Comparison of ENCODE assay signal across 16 cellular contexts in genomic region chr2:233381013-233381995, GRCh38. TPM values are rescaled to one million over a fixed set of nuclear protein-coding genes. Genes with fewer than 3 reads are reported as not detected.
DNase-seq lines count a peak whose midpoint lies in the region; ATAC-seq and TF ChIP-seq lines count a peak whose summit lies in the region.
"Had no signal": no experiment of that assay in that cellular context is flagged by ENCODE, and none has a peak within 500 bp of the region (broad histone marks: within the 10 kb centered on the region; RNA-seq: fewer than 3 reads in every experiment).

No MANE protein-coding gene starts in this region.

- peaks cover 44% of the 10 kb centered on the region for H3K36me3 Mint-ChIP-seq in activated T-cell treated with anti-CD3 and anti-CD28 coated beads, Interleukin-2, amount 50 U/mL, for 24 hours (ENCODE audit: low read depth)
- peaks cover 16% of the 10 kb centered on the region for H3K36me3 Mint-ChIP-seq in stimulated activated effector memory CD8-positive, alpha-beta T cell treated with anti-CD3 and anti-CD28 coated beads, Interleukin-12 subunit alpha, Interleukin-12 subunit beta, amount 100 ng/mL, for 72 hours

- peak overlapping the region; percentile 3 for H3K4me3 Mint-ChIP-seq in activated T-cell treated with anti-CD3 and anti-CD28 coated beads, Interleukin-2, amount 50 U/mL, for 24 hours
- peak overlapping the region; percentile 1 for H3K4me3 Mint-ChIP-seq in stimulated activated effector memory CD8-positive, alpha-beta T cell treated with anti-CD3 and anti-CD28 coated beads, Interleukin-12 subunit alpha, Interleukin-12 subunit beta, amount 100 ng/mL, for 72 hours

- H3K27ac Mint-ChIP-seq in activated T-cell treated with anti-CD3 and anti-CD28 coated beads, Interleukin-2, amount 50 U/mL, for 24 hours, result peak overlapping the region; percentile 37
- H3K27ac Mint-ChIP-seq in stimulated activated effector memory CD8-positive, alpha-beta T cell treated with anti-CD3 and anti-CD28 coated beads, Interleukin-12 subunit alpha, Interleukin-12 subunit beta, amount 100 ng/mL, for 72 hours, result peak overlapping the region; percentile 68

- POLR2A ChIA-PET in PC-9 (lab: Charles Lee; ENCODE audit: unreplicated experiment), result no interaction called here

- H3K79me2 ChIP-seq in PC-9 (ENCODE audit: low read depth), result peaks cover 85% of the 10 kb centered on the region

- H3K27ac ChIP-seq in PC-9, result peak overlapping the region; percentile 74
- no peak overlapping the region for H3K27ac ChIP-seq in epithelial cell of prostate
- H3K27ac ChIP-seq: ovary, testis had no signal

- BruUV-seq in PC-9 (replicated peaks; lab: Mats Ljungman, UMichigan), result no TSS peak

- peaks cover 30% of the 10 kb centered on the region for H4K20me1 ChIP-seq in PC-9 (ENCODE audit: insufficient read depth)

- no peak for TF ChIP-seq CTCF in PC-9 (conservative IDR thresholded peaks at IDR 0.05)

- no peaks in the 10 kb centered on the region for H3K27me3 Mint-ChIP-seq in activated T-cell treated with anti-CD3 and anti-CD28 coated beads, Interleukin-2, amount 50 U/mL, for 24 hours

- H3K4me1 Mint-ChIP-seq in activated T-cell treated with anti-CD3 and anti-CD28 coated beads, Interleukin-2, amount 50 U/mL, for 24 hours (ENCODE audit: low read depth), result peaks cover 78% of the 10 kb centered on the region
- peaks cover 71% of the 10 kb centered on the region for H3K4me1 Mint-ChIP-seq in stimulated activated effector memory CD8-positive, alpha-beta T cell treated with anti-CD3 and anti-CD28 coated beads, Interleukin-12 subunit alpha, Interleukin-12 subunit beta, amount 100 ng/mL, for 72 hours

- H3F3A ChIP-seq in PC-9 (ENCODE audit: insufficient read depth, low read depth), result peaks cover 23% of the 10 kb centered on the region

- no peaks in the 10 kb centered on the region for H3K9me3 Mint-ChIP-seq in activated T-cell treated with anti-CD3 and anti-CD28 coated beads, Interleukin-2, amount 50 U/mL, for 24 hours
- H3K9me3 Mint-ChIP-seq in stimulated activated effector memory CD8-positive, alpha-beta T cell treated with anti-CD3 and anti-CD28 coated beads, Interleukin-12 subunit alpha, Interleukin-12 subunit beta, amount 100 ng/mL, for 72 hours, result no peaks in the 10 kb centered on the region

- DNase-seq in activated T-cell treated with anti-CD3 and anti-CD28 coated beads, Interleukin-2, amount 50 U/mL, for 24 hours, result no peak
- DNase-seq in activated T-cell treated with anti-CD3 and anti-CD28 coated beads for 4 hours, result no peak
- peak in 1 of 2 experiments; percentile 93 for DNase-seq in PC-9
- DNase-seq in epithelial cell of prostate (ENCODE audit: low read depth, low spot score), result peak; percentile 43
- no peak for DNase-seq in stimulated activated effector memory CD8-positive, alpha-beta T cell treated with anti-CD3 and anti-CD28 coated beads, Interleukin-12 subunit alpha, Interleukin-12 subunit beta, amount 100 ng/mL, for 72 hours (ENCODE audit: low spot score in 2 of 2)
- no peak for DNase-seq in activated naive CD4-positive, alpha-beta T cell treated with Interleukin-2 at 50 U/mL for 16 hours
- DNase-seq in NCI-H69 (lab: John Stamatoyannopoulos, UW), result no peak
- DNase-seq in COLO829 (ENCODE audit: low spot score), result no peak
- DNase-seq: activated CD4-positive, alpha-beta T cell treated with anti-CD3 and anti-CD28 coated beads for 48 hours; DMS79; effector CD8-positive, alpha-beta T cell; NCI-H524 treated with DMSO at 0.1 percent for 48 hours; ovary; RPMI8226; stimulated activated CD4-positive, alpha-beta T cell treated with anti-CD3 and anti-CD28 coated beads, Interleukin-12 subunit alpha, Interleukin-12 subunit beta, amount 100 ng/mL, for 4 hours; testis had no signal

- ATAC-seq in stimulated activated effector memory CD8-positive, alpha-beta T cell treated with anti-CD3 and anti-CD28 coated beads, Interleukin-12 subunit alpha, Interleukin-12 subunit beta, amount 100 ng/mL, for 72 hours, result no peak

- CTCF ChIA-PET in PC-9 (lab: Charles Lee), result interaction anchor here (0.6 kb wide), 1 partner anchor 309 kb away, joined by 3 read pairs; no protein-coding TSS in a partner anchor

- intact Hi-C loops in PC-9 (cut with micrococcal nuclease; ENCODE audit: unreplicated experiment), result no loop called here

- no peaks in the 10 kb centered on the region for H3K9me2 ChIP-seq in PC-9 (ENCODE audit: insufficient read depth)

- no peaks in the 10 kb centered on the region for H3K27me3 ChIP-seq in PC-9 (ENCODE audit: insufficient read depth, low read depth)
- H3K27me3 ChIP-seq: ovary, testis had no signal

- H3K4me2 ChIP-seq in PC-9, result peak overlapping the region; percentile 16

- 0 out of 2 replicates have a peak, but pooled peaks cover 5% of the 10 kb centered on the region for H3K36me3 ChIP-seq in PC-9 (ENCODE audit: low read depth)
- H3K36me3 ChIP-seq: ovary had no signal

- H3K9me3 ChIP-seq in PC-9 (ENCODE audit: insufficient read depth, low read depth), result no peaks in the 10 kb centered on the region
- H3K9me3 ChIP-seq: ovary, testis had no signal

- H3K4me3 ChIP-seq in PC-9, result no peak overlapping the region
- H3K4me3 ChIP-seq: ovary, testis had no signal

- H2AFZ ChIP-seq in PC-9, result no peak overlapping the region

- peaks cover 55% of the 10 kb centered on the region for H3K4me1 ChIP-seq in PC-9 (replicated peaks; ENCODE audit: insufficient read depth)
- H3K4me1 ChIP-seq: testis had no signal

RNA-seq across cellular contexts. Expression of gene DGKD, which starts 27.0 kb away (rescaled TPM):
- 43.1 and 59.5 TPM in 2 replicates for total RNA-seq in PC-9 (2021)
